ENCODE assay signal across 15 cellular contexts in the genomic region with DNA sequence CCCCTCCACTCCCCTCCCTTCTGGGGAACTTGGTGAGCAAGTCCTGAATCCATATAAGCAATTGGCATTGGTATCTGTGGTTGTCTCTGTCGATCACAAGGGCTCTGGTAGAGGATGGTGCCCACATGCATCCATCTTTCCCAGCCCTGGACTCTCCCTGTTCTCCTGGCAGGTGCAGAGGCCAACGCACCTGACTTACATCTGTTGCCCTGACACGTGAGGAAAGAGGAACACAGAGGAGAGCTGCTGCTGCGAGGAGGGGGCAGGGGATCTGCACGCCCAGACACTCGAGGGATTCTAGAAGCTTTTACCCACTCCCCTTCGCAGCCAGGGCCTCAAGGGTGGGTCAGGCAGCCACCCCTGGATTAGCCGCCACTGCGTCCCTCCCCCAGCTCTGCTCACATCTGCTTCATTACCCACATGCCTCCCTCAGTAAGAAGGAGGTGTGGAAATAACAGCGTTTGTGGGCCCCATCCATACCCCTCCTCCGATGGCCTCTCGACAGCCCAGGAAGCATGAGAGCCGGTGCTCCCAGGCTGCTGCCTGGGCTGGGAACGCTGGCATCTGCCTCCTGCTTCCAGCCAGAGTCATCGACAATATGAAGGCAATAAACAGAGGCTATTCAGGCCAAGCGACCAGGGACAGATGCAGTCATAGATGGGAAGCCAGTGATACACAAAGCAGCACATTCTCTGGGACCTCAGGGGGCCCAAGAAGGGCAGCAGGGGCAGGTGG. TPM values are rescaled to one million over a fixed set of nuclear protein-coding genes. Genes with fewer than 3 reads are reported as not detected.
DNase-seq lines count a peak whose midpoint lies in the region; ATAC-seq and TF ChIP-seq lines count a peak whose summit lies in the region.
"Had no signal": no experiment of that assay in that cellular context is flagged by ENCODE, and none has a peak within 500 bp of the region (broad histone marks: within the 10 kb centered on the region; RNA-seq: fewer than 3 reads in every experiment).

No MANE protein-coding gene starts in this region.

- TF ChIP-seq POLR2A in sigmoid colon (IDR thresholded peaks at IDR 0.05): no peak

- no peak for ATAC-seq in activated T-cell treated with anti-CD3 and anti-CD28 coated beads, Interleukin-2, amount 50 U/mL, for 4 hours
- no peak for ATAC-seq in omental fat pad (ENCODE audit: low FRiP score)
- ATAC-seq: PC-3 had no signal

- H3K4me1 Mint-ChIP-seq in activated T-cell treated with anti-CD3 and anti-CD28 coated beads, Interleukin-2, amount 50 U/mL, for 24 hours (ENCODE audit: low read depth): peaks cover 9% of the 10 kb centered on the region
- peaks cover 5% of the 10 kb centered on the region for H3K4me1 Mint-ChIP-seq in activated T-cell treated with anti-CD3 and anti-CD28 coated beads, Interleukin-2, amount 50 U/mL, for 4 hours (ENCODE audit: low read depth)

- no peak for DNase-seq in activated T-cell treated with anti-CD3 and anti-CD28 coated beads, Interleukin-2, amount 50 U/mL, for 24 hours
- DNase-seq in activated T-cell treated with anti-CD3 and anti-CD28 coated beads, Interleukin-2, amount 50 U/mL, for 4 hours: no peak
- DNase-seq in NCI-H526 (lab: John Stamatoyannopoulos, UW): peak; percentile 75 to 84
- DNase-seq in globus pallidus (ENCODE audit: low spot score): peak; percentile 81
- peak in 39 of 49 donors; percentile 12 to 78 (median 36) for DNase-seq in substantia nigra (lab: John Stamatoyannopoulos, UW)
- no peak for DNase-seq in NCI-H1436 treated with DMSO at 0.1 percent for 48 hours (lab: John Stamatoyannopoulos, UW)
- DNase-seq in omental fat pad (ENCODE audit: low spot score): no peak
- DNase-seq in sigmoid colon: no peak
- DNase-seq: activated CD4-positive, alpha-beta T cell treated with anti-CD3 and anti-CD28 coated beads, Interleukin-2, amount 50 U/mL, for 1 hour; ovary; PC-3; uterus had no signal

- no peaks in the 10 kb centered on the region for H3K4me1 ChIP-seq in sigmoid colon
- H3K4me1 ChIP-seq: HAP-1, uterus had no signal

- TF ChIP-seq CTCF in omental fat pad (IDR thresholded peaks at IDR 0.05) (no peak), sigmoid colon (IDR thresholded peaks at IDR 0.05) (no peak)

- intact Hi-C loops in sigmoid colon (cut with DNase I): no loop called here

- H3K27me3 ChIP-seq in sigmoid colon: no peaks in the 10 kb centered on the region
- H3K27me3 ChIP-seq: ovary, uterus had no signal

- no peak overlapping the region for H3K4me3 ChIP-seq in sigmoid colon
- H3K4me3 ChIP-seq: HAP-1, ovary, uterus had no signal

- no peak for TF ChIP-seq EP300 in sigmoid colon (IDR thresholded peaks at IDR 0.05)

- no peaks in the 10 kb centered on the region for H3K9me3 Mint-ChIP-seq in activated T-cell treated with anti-CD3 and anti-CD28 coated beads, Interleukin-2, amount 50 U/mL, for 24 hours
- H3K9me3 Mint-ChIP-seq in activated T-cell treated with anti-CD3 and anti-CD28 coated beads, Interleukin-2, amount 50 U/mL, for 4 hours: no peaks in the 10 kb centered on the region
- H3K9me3 Mint-ChIP-seq: activated T-helper 2 cell treated with anti-CD3 and anti-CD28 coated beads, Interferon-gamma antibody, Interleukin-2, Interleukin-4, amounts not matched to agents 10 μg/mL and 5 μg/mL and 100 μg/mL, durations not matched to agents 14 hours and 24 hours and 36 hours; T-helper 1 cell treated with Interleukin-12 subunit alpha and Interleukin-12 subunit beta and Interleukin-4 antibody, amounts not matched to agents 30 μg/mL and 1 μg/mL, for 36 hours had no signal

- H3K27ac ChIP-seq in substantia nigra (ENCODE audit: low read depth, low read length, poor library complexity, severe bottlenecking): peak overlapping the region; percentile 84
- peak overlapping the region in 1 of 4 donors; percentile 23 for H3K27ac ChIP-seq in sigmoid colon
- H3K27ac ChIP-seq: ovary, uterus had no signal

- no peak overlapping the region for H3K4me3 Mint-ChIP-seq in activated T-cell treated with anti-CD3 and anti-CD28 coated beads, Interleukin-2, amount 50 U/mL, for 24 hours
- no peak overlapping the region for H3K4me3 Mint-ChIP-seq in activated T-cell treated with anti-CD3 and anti-CD28 coated beads, Interleukin-2, amount 50 U/mL, for 4 hours
- H3K4me3 Mint-ChIP-seq: T-helper 1 cell treated with Interleukin-12 subunit alpha and Interleukin-12 subunit beta and Interleukin-4 antibody, amounts not matched to agents 30 μg/mL and 1 μg/mL, for 36 hours had no signal

- H3K9me3 ChIP-seq in sigmoid colon: no peaks in the 10 kb centered on the region
- H3K9me3 ChIP-seq: HAP-1, ovary, uterus had no signal

- H3K36me3 Mint-ChIP-seq in activated T-cell treated with anti-CD3 and anti-CD28 coated beads, Interleukin-2, amount 50 U/mL, for 24 hours (ENCODE audit: low read depth): peaks cover 21% of the 10 kb centered on the region
- peaks cover 7% of the 10 kb centered on the region for H3K36me3 Mint-ChIP-seq in activated T-cell treated with anti-CD3 and anti-CD28 coated beads, Interleukin-2, amount 50 U/mL, for 4 hours (ENCODE audit: insufficient read depth)

- WGBS in sigmoid colon, 2 donors: 74 to 77% methylated on average over 16 of the region's 16 CpGs

- no peaks in the 10 kb centered on the region for H3K27me3 Mint-ChIP-seq in activated T-cell treated with anti-CD3 and anti-CD28 coated beads, Interleukin-2, amount 50 U/mL, for 24 hours
- no peaks in the 10 kb centered on the region for H3K27me3 Mint-ChIP-seq in activated T-cell treated with anti-CD3 and anti-CD28 coated beads, Interleukin-2, amount 50 U/mL, for 4 hours (ENCODE audit: low read depth)

- peaks cover 0 to 23% (median 2%) of the 10 kb centered on the region in 4 donors for H3K36me3 ChIP-seq in sigmoid colon
- H3K36me3 ChIP-seq: ovary, uterus had no signal

- peak overlapping the region; percentile 73 for H3K27ac Mint-ChIP-seq in activated T-cell treated with anti-CD3 and anti-CD28 coated beads, Interleukin-2, amount 50 U/mL, for 24 hours
- H3K27ac Mint-ChIP-seq: activated T-helper 2 cell treated with anti-CD3 and anti-CD28 coated beads, Interferon-gamma antibody, Interleukin-2, Interleukin-4, amounts not matched to agents 10 μg/mL and 5 μg/mL and 100 μg/mL, durations not matched to agents 14 hours and 24 hours and 36 hours; T-helper 1 cell treated with Interleukin-12 subunit alpha and Interleukin-12 subunit beta and Interleukin-4 antibody, amounts not matched to agents 30 μg/mL and 1 μg/mL, for 36 hours had no signal

RNA-seq across cellular contexts. Expression of a gene that starts 56.5 kb away (rescaled TPM):
- total RNA-seq in activated T-cell treated with anti-CD3 and anti-CD28 coated beads, Interleukin-2, amount 50 U/mL, for 4 hours: 10 to 100 TPM; 47.3 to 51.8 (median 48.6) TPM
- total RNA-seq in omental fat pad (10 to 100 TPM; 14.8 to 27.0 (median 16.7) TPM), sigmoid colon (10 to 100 TPM; 16.1 to 31.7 (median 18.5) TPM)
- 10 to 100 TPM in 1 of 3 donors, 1 to 10 TPM in 2; 4.8 to 23.2 (median 9.9) TPM for polyA plus RNA-seq in sigmoid colon

Comparison
In these comparisons a context has a peak if more than half of its experiments do, and no peak if none do; other contexts are left out.
1. DNase-seq: peak in NCI-H526 (2 of 2), globus pallidus (single experiment) and substantia nigra (39 of 49); none in activated T-cell treated with anti-CD3 and anti-CD28 coated beads, Interleukin-2, amount 50 U/mL, for 24 hours (single experiment), activated T-cell treated with anti-CD3 and anti-CD28 coated beads, Interleukin-2, amount 50 U/mL, for 4 hours (single experiment), NCI-H1436 treated with DMSO at 0.1 percent for 48 hours (single experiment), omental fat pad (single experiment) and sigmoid colon (single experiment).